Comparison of ENCODE assay signal across 26 cellular contexts in genomic region chr5:119177226-119177625, GRCh38.
"Had no signal": no experiment of that assay in that cellular context is flagged by ENCODE, and none has a peak within 500 bp of the region (broad histone marks: within the 10 kb centered on the region; RNA-seq: fewer than 3 reads in every experiment).

No MANE protein-coding gene starts in this region.

- H3K27ac Mint-ChIP-seq: endodermal cell; nephron progenitor cell; stimulated activated naive CD8-positive, alpha-beta T cell treated with anti-CD3 and anti-CD28 coated beads, Interleukin-15, amount 100 ng/mL, for 72 hours had no signal

- ATAC-seq: esophagus mucosa; heart right ventricle; left colon; left ventricle myocardium superior; lower lobe of right lung; right lobe of liver; stimulated activated naive CD8-positive, alpha-beta T cell treated with anti-CD3 and anti-CD28 coated beads, Interleukin-15, amount 100 ng/mL, for 72 hours had no signal

- H3K4me3 Mint-ChIP-seq: endodermal cell; nephron progenitor cell; stimulated activated naive CD8-positive, alpha-beta T cell treated with anti-CD3 and anti-CD28 coated beads, Interleukin-15, amount 100 ng/mL, for 72 hours had no signal

- DNase-seq: cerebellar nuclear complex; cortex of kidney; dorsolateral prefrontal cortex; effector CD4-positive, alpha-beta T cell; endodermal cell; foreskin fibroblast; glutamatergic neuron; heart right ventricle; hippocampal formation; kidney glomerular epithelial cell; left colon; left ventricle myocardium superior; lower lobe of right lung; nephron progenitor cell; nucleus accumbens; right lobe of liver; small intestine; stimulated activated CD4-positive, alpha-beta T cell treated with anti-CD3 and anti-CD28 coated beads, Interleukin-15, amount 100 ng/mL, for 24 hours; stimulated activated CD4-positive, alpha-beta T cell treated with anti-CD3 and anti-CD28 coated beads, Interleukin-2, amount 100 ng/mL, for 48 hours; stimulated activated naive CD4-positive, alpha-beta T cell; stimulated activated naive CD8-positive, alpha-beta T cell treated with anti-CD3 and anti-CD28 coated beads, Interleukin-15, amount 100 ng/mL, for 72 hours; trophoblast cell had no signal

- H3K9me3 Mint-ChIP-seq: endodermal cell; nephron progenitor cell; stimulated activated naive CD8-positive, alpha-beta T cell treated with anti-CD3 and anti-CD28 coated beads, Interleukin-15, amount 100 ng/mL, for 72 hours had no signal

- H3K9me3 ChIP-seq: heart right ventricle, lower lobe of right lung, right lobe of liver, suprapubic skin, vagina had no signal

- H3K4me3 ChIP-seq: dorsolateral prefrontal cortex, heart right ventricle, lower lobe of right lung, right lobe of liver, suprapubic skin, vagina had no signal

- H3K27ac ChIP-seq: dorsolateral prefrontal cortex, epithelial cell of prostate, heart right ventricle, lower lobe of right lung, right lobe of liver, suprapubic skin, vagina had no signal

- H3K27me3 Mint-ChIP-seq: stimulated activated naive CD8-positive, alpha-beta T cell treated with anti-CD3 and anti-CD28 coated beads, Interleukin-15, amount 100 ng/mL, for 72 hours had no signal

- H3K4me1 Mint-ChIP-seq: endodermal cell; stimulated activated naive CD8-positive, alpha-beta T cell treated with anti-CD3 and anti-CD28 coated beads, Interleukin-15, amount 100 ng/mL, for 72 hours had no signal

- H3K4me1 ChIP-seq: lower lobe of right lung, right lobe of liver, suprapubic skin, vagina had no signal

- H3K27me3 ChIP-seq: dorsolateral prefrontal cortex, heart right ventricle, right lobe of liver, suprapubic skin, vagina had no signal
